ENCODE assay signal across 2 cellular contexts in genomic region chr1:77545970-77546369, GRCh38.
TF ChIP-seq lines count a peak whose summit lies in the region.

No MANE protein-coding gene starts in this region.

TF ChIP-seq in K562, 482 proteins besides CTCF, POLR2A, EP300 and RAD21 (continues in another document):
- TF ChIP-seq ZNF395 (CRISPR knock-in tag; IDR thresholded peaks at IDR 0.05) (no peak), NFATC3 (IDR thresholded peaks at IDR 0.05) (no peak), ZNF785 (CRISPR knock-in tag; IDR thresholded peaks at IDR 0.05) (no peak), MEF2A (IDR thresholded peaks at IDR 0.05; ENCODE audit: control insufficient read depth, low read depth, low read length) (no peak), ZNF316 (IDR thresholded peaks at IDR 0.05) (no peak), TRIM25 (IDR thresholded peaks at IDR 0.05; ENCODE audit: borderline replicate concordance) (no peak), ZBTB11 (CRISPR knock-in tag; IDR thresholded peaks at IDR 0.05) (no peak), ZNF583 (CRISPR knock-in tag; IDR thresholded peaks at IDR 0.05) (no peak), NCOA4 (IDR thresholded peaks at IDR 0.05; ENCODE audit: partially characterized antibody) (no peak), CAMTA2 (CRISPR knock-in tag; conservative IDR thresholded peaks at IDR 0.05) (no peak), RB1 (IDR thresholded peaks at IDR 0.05; ENCODE audit: low read depth) (no peak), ZBTB1 (CRISPR knock-in tag; IDR thresholded peaks at IDR 0.05; ENCODE audit: borderline replicate concordance, low read depth) (no peak), ZFP91 (CRISPR knock-in tag; IDR thresholded peaks at IDR 0.05) (no peak), ZBTB5 (IDR thresholded peaks at IDR 0.05) (no peak), HDAC3 (IDR thresholded peaks at IDR 0.05; ENCODE audit: borderline replicate concordance, partially characterized antibody) (no peak)

TF ChIP-seq in HepG2, 621 proteins besides CTCF, POLR2A, EP300 and RAD21:
- TF ChIP-seq HNRNPH1 (optimal IDR thresholded peaks at IDR 0.05; ENCODE audit: low read depth, low read length) (no peak), ZBTB20 (CRISPR knock-in tag; IDR thresholded peaks at IDR 0.05; ENCODE audit: borderline replicate concordance, low read depth) (no peak), ATF2 (CRISPR knock-in tag; IDR thresholded peaks at IDR 0.05) (no peak), DDIT3 (CRISPR knock-in tag; IDR thresholded peaks at IDR 0.05) (no peak), ZNF160 (CRISPR knock-in tag; IDR thresholded peaks at IDR 0.05) (no peak), ZNF281 (CRISPR knock-in tag; IDR thresholded peaks at IDR 0.05; ENCODE audit: borderline replicate concordance) (no peak), ZFP41 (CRISPR knock-in tag; IDR thresholded peaks at IDR 0.05; ENCODE audit: borderline replicate concordance) (no peak), ATAD3A (CRISPR knock-in tag; IDR thresholded peaks at IDR 0.05) (no peak), POLR2AphosphoS5 (IDR thresholded peaks at IDR 0.05; ENCODE audit: low read depth, low read length) (no peak), ZNF17 (CRISPR knock-in tag; IDR thresholded peaks at IDR 0.05) (no peak), POLR2AphosphoS2 (IDR thresholded peaks at IDR 0.05; ENCODE audit: low read depth, low read length) (no peak), TIGD3 (CRISPR knock-in tag; IDR thresholded peaks at IDR 0.05; ENCODE audit: borderline replicate concordance) (no peak), ZBTB38 (CRISPR knock-in tag; IDR thresholded peaks at IDR 0.05) (no peak), TRAFD1 (CRISPR knock-in tag; IDR thresholded peaks at IDR 0.05; ENCODE audit: borderline replicate concordance) (no peak), PREB (CRISPR knock-in tag; IDR thresholded peaks at IDR 0.05) (no peak), KDM5B (CRISPR knock-in tag; IDR thresholded peaks at IDR 0.05; ENCODE audit: borderline replicate concordance) (no peak), ZNF296 (CRISPR knock-in tag; conservative IDR thresholded peaks at IDR 0.05) (no peak), ATF3 (CRISPR knock-in tag; IDR thresholded peaks at IDR 0.05) (no peak), ZNF746 (CRISPR knock-in tag; IDR thresholded peaks at IDR 0.05) (no peak)
